ENCODE assay signal across 21 cellular contexts in the genomic region with DNA sequence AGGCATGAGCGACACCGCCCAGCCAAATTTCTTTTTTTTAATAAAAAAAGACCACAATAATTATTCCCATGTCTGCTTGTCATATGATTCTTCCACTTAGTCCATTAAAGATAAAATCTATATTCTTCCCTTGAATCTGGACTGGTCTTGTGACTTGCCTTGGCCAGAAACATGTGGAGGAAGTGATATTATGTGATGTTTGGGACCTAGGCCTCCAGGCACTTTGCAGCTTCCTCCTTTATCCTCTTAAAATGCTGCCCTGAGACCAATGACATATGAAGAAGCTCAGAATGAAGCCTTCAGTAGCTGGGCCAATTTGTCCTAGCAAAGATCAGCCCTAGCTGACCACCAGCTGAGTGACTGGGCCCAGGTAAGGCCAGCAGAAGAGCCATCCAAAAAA.
"Had no signal": no experiment of that assay in that cellular context is flagged by ENCODE, and none has a peak within 500 bp of the region (broad histone marks: within the 10 kb centered on the region; RNA-seq: fewer than 3 reads in every experiment).

No MANE protein-coding gene starts in this region.

- H3K27me3 ChIP-seq: brain microvascular endothelial cell, cardiac muscle cell had no signal

- H3K27ac ChIP-seq: brain microvascular endothelial cell, cardiac muscle cell, PC-9 had no signal

- H3K27ac Mint-ChIP-seq: activated CD8-positive, alpha-beta T cell treated with anti-CD3 and anti-CD28 coated beads, Interleukin-2, amount 10 ng/mL, durations not matched to agents 7 days and 5 days; activated naive CD8-positive, alpha-beta T cell treated with anti-CD3 and anti-CD28 coated beads for 36 hours; T-cell had no signal

- ATAC-seq: activated CD8-positive, alpha-beta T cell treated with anti-CD3 and anti-CD28 coated beads, Interleukin-2, amount 10 ng/mL, durations not matched to agents 7 days and 5 days; T-cell had no signal

- H3K27me3 Mint-ChIP-seq: activated naive CD8-positive, alpha-beta T cell treated with anti-CD3 and anti-CD28 coated beads for 36 hours; T-cell had no signal

- DNase-seq: activated CD4-positive, alpha-beta T cell treated with anti-CD3 and anti-CD28 coated beads for 48 hours; activated CD4-positive, alpha-beta T cell treated with anti-CD3 and anti-CD28 coated beads, Interleukin-2, amount 50 U/mL, for 4 hours; activated CD4-positive, CD25-positive, alpha-beta regulatory T cell treated with anti-CD3 and anti-CD28 coated beads, Interleukin-2, amount 50 U/mL, for 72 hours; activated CD8-positive, alpha-beta memory T cell treated with anti-CD3 and anti-CD28 coated beads, Interleukin-2, amount 50 U/mL, for 48 hours; activated CD8-positive, alpha-beta T cell treated with anti-CD3 and anti-CD28 coated beads, Interleukin-2, amount 10 ng/mL, durations not matched to agents 7 days and 5 days; activated effector memory CD4-positive, alpha-beta T cell treated with anti-CD3 and anti-CD28 coated beads, Interleukin-2, amount 50 U/mL, for 16 hours; activated naive CD4-positive, alpha-beta T cell treated with Interleukin-2 at 50 U/mL for 16 hours; activated naive CD8-positive, alpha-beta T cell treated with anti-CD3 and anti-CD28 coated beads for 36 hours; activated T-cell treated with anti-CD3 and anti-CD28 coated beads, Interleukin-2, amount 50 U/mL, for 1 hour; brain microvascular endothelial cell; Karpas-422; NCI-H1048; NCI-H146; NCI-H187 treated with DMSO at 0.1 percent for 48 hours; NCI-H510A treated with DMSO at 0.1 percent for 48 hours; PC-9; SHP77 treated with DMSO at 0.1 percent for 48 hours; T-cell; T-helper 2 cell; T1000 had no signal

- H3K4me3 Mint-ChIP-seq: activated CD8-positive, alpha-beta T cell treated with anti-CD3 and anti-CD28 coated beads, Interleukin-2, amount 10 ng/mL, durations not matched to agents 7 days and 5 days; activated naive CD8-positive, alpha-beta T cell treated with anti-CD3 and anti-CD28 coated beads for 36 hours; T-cell had no signal
